12 cellular contexts compared by ENCODE assay signal in genomic region chr3:66177026-66177425, GRCh38.
"Had no signal": no experiment of that assay in that cellular context is flagged by ENCODE, and none has a peak within 500 bp of the region (broad histone marks: within the 10 kb centered on the region; RNA-seq: fewer than 3 reads in every experiment).

No MANE protein-coding gene starts in this region.

- H3K4me3 ChIP-seq: coronary artery, tibial nerve, vagina had no signal

- ATAC-seq: foreskin keratinocyte; stimulated activated effector memory CD8-positive, alpha-beta T cell treated with anti-CD3 and anti-CD28 coated beads, Interleukin-12 subunit alpha, Interleukin-12 subunit beta, amount 100 ng/mL, for 72 hours; T-helper 17 cell had no signal

- H3K27ac ChIP-seq: coronary artery, foreskin keratinocyte, tibial nerve, vagina, WERI-Rb-1 had no signal

- H3K27me3 ChIP-seq: foreskin keratinocyte, tibial nerve, vagina had no signal

- H3K9me3 ChIP-seq: tibial nerve, vagina had no signal

- DNase-seq: activated CD4-positive, alpha-beta T cell treated with anti-CD3 and anti-CD28 coated beads, Interleukin-2, amount 50 U/mL, for 48 hours; activated naive CD4-positive, alpha-beta T cell treated with anti-CD3 and anti-CD28 coated beads for 36 hours; effector CD8-positive, alpha-beta T cell; foreskin keratinocyte; nephron progenitor cell; T-helper 17 cell; WERI-Rb-1 had no signal

- H3K4me1 ChIP-seq: foreskin keratinocyte, vagina had no signal

- H3K36me3 ChIP-seq: tibial nerve, vagina, WERI-Rb-1 had no signal

- FAIRE-seq: keratinocyte had no signal
